Comparison of ENCODE assay signal across 8 cellular contexts in genomic region chr5:2751592-2752021, GRCh38. TPM values are rescaled to one million over a fixed set of nuclear protein-coding genes. Genes with fewer than 3 reads are reported as not detected.
A peak's percentile ranks its signal among the peaks of the same experiment; 100 is the strongest.
DNase-seq lines count a peak whose midpoint lies in the region; ATAC-seq and TF ChIP-seq lines count a peak whose summit lies in the region.

Gene IRX2, minus strand, starts transcription at chr5:2751677. Its CDS starts 264 bp downstream, at chr5:2751413.

- H3K36me3 ChIP-seq in vagina = peaks cover 0 to 3% of the 10 kb centered on the region in 2 donors

- no peaks in the 10 kb centered on the region for H3K9me3 ChIP-seq in vagina

- DNase-seq in COLO668 (lab: John Stamatoyannopoulos, UW; ENCODE audit: unreplicated experiment) (peak; percentile 70), NCI-H2107 (lab: John Stamatoyannopoulos, UW) (peak; percentile 94), choroid plexus epithelial cell (ENCODE audit: low read depth) (peak; percentile 53), left lobe of liver (ENCODE audit: low spot score) (no peak), vagina (ENCODE audit: extremely low spot score in 2 of 2) (peak; percentile 79 to 92)
- DNase-seq in activated effector memory CD4-positive, alpha-beta T cell treated with Interleukin-2 at 50 U/mL for 16 hours = no peak

- H3K4me1 ChIP-seq in vagina = peaks cover 55% of the 10 kb centered on the region

- ATAC-seq in left lobe of liver = peak; percentile 72
- ATAC-seq in GM21360 (IDR thresholded peaks at IDR 0.05; ENCODE audit: unreplicated experiment) = no peak
- ATAC-seq in GM19324 (IDR thresholded peaks at IDR 0.05; ENCODE audit: low FRiP score, unreplicated experiment) = no peak

- intact Hi-C loops in vagina (cut with DNase I) = no loop called here

- H3K27ac ChIP-seq in vagina = peak within 1 kb of the TSS; percentile 48

- H3K27me3 ChIP-seq in vagina = peaks cover 12% of the 10 kb centered on the region

- TF ChIP-seq CTCF in choroid plexus epithelial cell (conservative IDR thresholded peaks at IDR 0.05; ENCODE audit: low read depth, low read length) = no peak
- no peak for TF ChIP-seq CTCF in vagina (IDR thresholded peaks at IDR 0.05)

- H3K4me3 ChIP-seq in choroid plexus epithelial cell (ENCODE audit: low read depth, low read length) (peak within 1 kb of the TSS; percentile 11), vagina (peak within 1 kb of the TSS; percentile 37 to 48)

- no peak for TF ChIP-seq POLR2A in vagina (IDR thresholded peaks at IDR 0.05)

RNA-seq across cellular contexts. Expression of gene IRX2, which starts in this region (rescaled TPM):
- total RNA-seq in left lobe of liver = not detected
- total RNA-seq in vagina = 3.7 TPM

Comparison
In these comparisons a context has a peak if more than half of its experiments do, and no peak if none do; other contexts are left out.
1. Peak in ATAC-seq in left lobe of liver; RNA of the gene not detected or under 1 TPM.
2. DNase-seq: peak in COLO668 (single experiment), NCI-H2107 (single experiment), choroid plexus epithelial cell (single experiment) and vagina (2 of 2); none in left lobe of liver (single experiment) and activated effector memory CD4-positive, alpha-beta T cell treated with Interleukin-2 at 50 U/mL for 16 hours (single experiment).